8 cellular contexts compared by ENCODE assay signal in the genomic region with DNA sequence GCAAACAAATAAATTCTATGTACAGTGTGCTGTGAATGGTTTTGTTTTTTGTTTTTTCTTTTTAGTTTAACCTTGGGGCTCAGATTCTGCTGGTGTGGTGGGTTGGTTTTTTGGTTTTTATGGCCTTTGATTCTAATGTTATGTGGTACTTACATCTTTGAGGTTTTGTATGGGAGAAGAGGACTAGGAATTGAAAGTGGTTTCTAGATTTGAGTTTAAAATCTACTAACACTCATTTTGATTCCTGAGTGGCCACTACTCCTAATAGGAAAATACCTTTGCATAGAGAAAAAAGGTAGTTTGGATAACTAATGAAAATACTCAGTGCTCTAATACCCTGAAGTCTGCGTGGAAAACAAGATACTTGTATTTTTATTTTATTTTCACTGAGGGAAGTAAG.
DNase-seq lines count a peak whose midpoint lies in the region; ATAC-seq, FAIRE-seq and TF ChIP-seq lines count a peak whose summit lies in the region.

No MANE protein-coding gene starts in this region.

- no peaks in the 10 kb centered on the region for H3K9me3 Mint-ChIP-seq in activated CD8-positive, alpha-beta memory T cell treated with anti-CD3 and anti-CD28 coated beads, Interleukin-2, amount 10 ng/mL, durations not matched to agents 7 days and 5 days (ENCODE audit: low read depth)
- H3K9me3 Mint-ChIP-seq in activated naive CD4-positive, alpha-beta T cell treated with anti-CD3 and anti-CD28 coated beads, Interleukin-2, amount 50 U/mL, for 72 hours, result no peaks in the 10 kb centered on the region

- peak overlapping the region; percentile 81 for H3K4me3 Mint-ChIP-seq in activated CD8-positive, alpha-beta memory T cell treated with anti-CD3 and anti-CD28 coated beads, Interleukin-2, amount 10 ng/mL, durations not matched to agents 7 days and 5 days

- H3K27me3 Mint-ChIP-seq in activated CD8-positive, alpha-beta memory T cell treated with anti-CD3 and anti-CD28 coated beads, Interleukin-2, amount 10 ng/mL, durations not matched to agents 7 days and 5 days, result no peaks in the 10 kb centered on the region

- no peak overlapping the region for H3K27ac ChIP-seq in kidney (ENCODE audit: low read depth in 2 of 2, low read length in 2 of 2)
- H3K27ac ChIP-seq in thoracic aorta, result peak overlapping the region in 1 of 2 donors; percentile 98

- H3K36me3 ChIP-seq in kidney (ENCODE audit: control insufficient read depth in 1 of 2, insufficient read depth in 2 of 2, low read length in 2 of 2) (no peaks in the 10 kb centered on the region), thoracic aorta (no peaks in the 10 kb centered on the region)

- H3K4me1 ChIP-seq in kidney (ENCODE audit: control insufficient read depth in 1 of 2, insufficient read depth in 1 of 2, low read depth in 1 of 2, low read length in 2 of 2) (peaks cover 0 to 5% of the 10 kb centered on the region in 2 donors), thoracic aorta (ENCODE audit: control insufficient read depth in 1 of 2, low read depth in 2 of 2) (peaks cover 9 to 21% of the 10 kb centered on the region in 2 donors)

- H3K4me3 ChIP-seq in kidney (ENCODE audit: low read length in 2 of 2), result peak overlapping the region; percentile 85 to 90
- peak overlapping the region; percentile 95 for H3K4me3 ChIP-seq in thoracic aorta

- peak overlapping the region; percentile 89 for H3K27ac Mint-ChIP-seq in activated CD8-positive, alpha-beta memory T cell treated with anti-CD3 and anti-CD28 coated beads, Interleukin-2, amount 10 ng/mL, durations not matched to agents 7 days and 5 days
- peak overlapping the region; percentile 92 to 99 for H3K27ac Mint-ChIP-seq in activated naive CD4-positive, alpha-beta T cell treated with anti-CD3 and anti-CD28 coated beads, Interleukin-2, amount 50 U/mL, for 72 hours

- FAIRE-seq in kidney (lab: Jason Lieb, UNC), result no peak

- H3K9ac ChIP-seq in kidney (ENCODE audit: low read length in 2 of 2), result peak overlapping the region; percentile 50 to 94

- peaks cover 4% of the 10 kb centered on the region for H3K36me3 Mint-ChIP-seq in activated CD8-positive, alpha-beta memory T cell treated with anti-CD3 and anti-CD28 coated beads, Interleukin-2, amount 10 ng/mL, durations not matched to agents 7 days and 5 days
- H3K36me3 Mint-ChIP-seq in activated naive CD4-positive, alpha-beta T cell treated with anti-CD3 and anti-CD28 coated beads, Interleukin-2, amount 50 U/mL, for 72 hours, result peaks cover 0 to 12% of the 10 kb centered on the region in 2 donors

- H3K27me3 ChIP-seq in thoracic aorta (replicated peaks; ENCODE audit: insufficient read depth), result no peaks in the 10 kb centered on the region

- H3K4me1 Mint-ChIP-seq in activated CD8-positive, alpha-beta memory T cell treated with anti-CD3 and anti-CD28 coated beads, Interleukin-2, amount 10 ng/mL, durations not matched to agents 7 days and 5 days, result peaks cover 34% of the 10 kb centered on the region

- intact Hi-C loops in kidney (cut with DNase I), result no loop called here

- no peak for DNase-seq in activated CD8-positive, alpha-beta memory T cell treated with anti-CD3 and anti-CD28 coated beads, Interleukin-2, amount 10 ng/mL, durations not matched to agents 7 days and 5 days
- no peak for DNase-seq in activated CD8-positive, alpha-beta memory T cell treated with anti-CD3 and anti-CD28 coated beads for 24 hours
- DNase-seq in activated naive CD4-positive, alpha-beta T cell treated with anti-CD3 and anti-CD28 coated beads, Interleukin-2, amount 50 U/mL, for 72 hours (ENCODE audit: low spot score in 2 of 2), result no peak
- DNase-seq in kidney, result no peak
- no peak for DNase-seq in thoracic aorta (ENCODE audit: low spot score)
- no peak for DNase-seq in NCI-H128 (lab: John Stamatoyannopoulos, UW; ENCODE audit: unreplicated experiment)
- no peak for DNase-seq in NCI-H2227 treated with DMSO at 0.1 percent for 48 hours (lab: John Stamatoyannopoulos, UW)

- H3K9me3 ChIP-seq in kidney (ENCODE audit: control insufficient read depth in 1 of 2, low read length in 2 of 2) (no peaks in the 10 kb centered on the region), thoracic aorta (no peaks in the 10 kb centered on the region)

- no peak for ATAC-seq in activated CD8-positive, alpha-beta memory T cell treated with anti-CD3 and anti-CD28 coated beads, Interleukin-2, amount 10 ng/mL, durations not matched to agents 7 days and 5 days
- ATAC-seq in activated naive CD4-positive, alpha-beta T cell treated with anti-CD3 and anti-CD28 coated beads, Interleukin-2, amount 50 U/mL, for 72 hours, result no peak
- no peak for ATAC-seq in thoracic aorta (ENCODE audit: insufficient number of reproducible peaks, low FRiP score, low read depth)
- ATAC-seq in HG02610 (IDR thresholded peaks at IDR 0.05; ENCODE audit: unreplicated experiment), result no peak

- TF ChIP-seq CTCF in kidney (IDR thresholded peaks at IDR 0.05; ENCODE audit: borderline replicate concordance, extremely low read depth, insufficient read depth) (no peak), thoracic aorta (IDR thresholded peaks at IDR 0.05) (no peak)

- CTCF ChIA-PET in activated CD8-positive, alpha-beta memory T cell treated with anti-CD3 and anti-CD28 coated beads, Interleukin-2, amount 10 ng/mL, durations not matched to agents 7 days and 5 days (lab: Charles Lee), result interaction anchor here (1.1 to 2.1 kb wide), 4 partner anchors 11 to 190 kb away, joined by 3 to 8 read pairs (median 8); no protein-coding TSS in a partner anchor
